ENCODE assay signal across 9 cellular contexts in genomic region chr1:36123357-36123756, GRCh38. TPM values are rescaled to one million over a fixed set of nuclear protein-coding genes. Genes with fewer than 3 reads are reported as not detected.
DNase-seq lines count a peak whose midpoint lies in the region; ATAC-seq, FAIRE-seq and TF ChIP-seq lines count a peak whose summit lies in the region.
"Had no signal": no experiment of that assay in that cellular context is flagged by ENCODE, and none has a peak within 500 bp of the region (broad histone marks: within the 10 kb centered on the region; RNA-seq: fewer than 3 reads in every experiment).

No MANE protein-coding gene starts in this region.

- peak overlapping the region in 3 of 4 donors; percentile 83 to 85 (median 84) for H3K27ac ChIP-seq in gastroesophageal sphincter
- H3K27ac ChIP-seq in vagina: no peak overlapping the region

- no peaks in the 10 kb centered on the region for H3K36me3 Mint-ChIP-seq in progenitor cell of endocrine pancreas (ENCODE audit: insufficient read depth)
- no peaks in the 10 kb centered on the region for H3K36me3 Mint-ChIP-seq in Caco-2 (ENCODE audit: insufficient read depth, unreplicated experiment)

- peaks cover 46% of the 10 kb centered on the region for H3K27me3 Mint-ChIP-seq in progenitor cell of endocrine pancreas
- peaks cover 3% of the 10 kb centered on the region for H3K27me3 Mint-ChIP-seq in Caco-2 (ENCODE audit: insufficient read depth, unreplicated experiment)

- TF ChIP-seq CTCF in gastroesophageal sphincter (IDR thresholded peaks at IDR 0.05) (no peak), progenitor cell of endocrine pancreas (IDR thresholded peaks at IDR 0.05; ENCODE audit: unreplicated experiment) (no peak), Caco-2 (IDR thresholded peaks at IDR 0.05; ENCODE audit: insufficient read depth in 1 of 2, low read depth in 1 of 2, low read length in 1 of 2, severe bottlenecking in 1 of 2, unreplicated experiment in 1 of 2) (no peak), vagina (IDR thresholded peaks at IDR 0.05) (no peak)

- H3K4me3 ChIP-seq in gastroesophageal sphincter (no peak overlapping the region), Caco-2 (ENCODE audit: low read depth, low read length) (no peak overlapping the region), vagina (no peak overlapping the region)

- no peak for TF ChIP-seq EP300 in gastroesophageal sphincter (IDR thresholded peaks at IDR 0.05)

- DNase-seq in GM12892 (ENCODE audit: insufficient read length) (no peak), NOMO-1 treated with DMSO at 0.1 percent for 48 hours (lab: John Stamatoyannopoulos, UW; ENCODE audit: unreplicated experiment) (peak; percentile 84), progenitor cell of endocrine pancreas (ENCODE audit: low spot score, unreplicated experiment) (no peak), Caco-2 (no peak), vagina (ENCODE audit: extremely low spot score in 2 of 2) (no peak), amniotic stem cell (lab: John Stamatoyannopoulos, UW) (no peak)
- DNase-seq: GDM1 had no signal

- no peaks in the 10 kb centered on the region for H3K9me3 Mint-ChIP-seq in progenitor cell of endocrine pancreas (ENCODE audit: low read depth)
- no peaks in the 10 kb centered on the region for H3K9me3 Mint-ChIP-seq in Caco-2 (ENCODE audit: unreplicated experiment)

- WGBS in gastroesophageal sphincter (ENCODE audit: low coverage in 1 of 2), 2 donors: 64 to 70% methylated on average over 5 to 8 of the region's 8 CpGs

- peak; percentile 83 for FAIRE-seq in GM12892 (lab: Jason Lieb, UNC)

- H3K36me3 ChIP-seq in gastroesophageal sphincter (no peaks in the 10 kb centered on the region), Caco-2 (ENCODE audit: control insufficient read depth, insufficient read depth, low read length) (no peaks in the 10 kb centered on the region), vagina (no peaks in the 10 kb centered on the region)

- ATAC-seq in gastroesophageal sphincter (peak; percentile 21), GM18868 (IDR thresholded peaks at IDR 0.05; ENCODE audit: unreplicated experiment) (no peak)

- H3K4me1 Mint-ChIP-seq in progenitor cell of endocrine pancreas (ENCODE audit: low read depth) (peaks cover 10% of the 10 kb centered on the region), Caco-2 (ENCODE audit: low read depth, unreplicated experiment) (no peaks in the 10 kb centered on the region)

- H3K9me3 ChIP-seq in gastroesophageal sphincter (no peaks in the 10 kb centered on the region), Caco-2 (no peaks in the 10 kb centered on the region), vagina (no peaks in the 10 kb centered on the region)

- no peak overlapping the region for H3K4me3 Mint-ChIP-seq in progenitor cell of endocrine pancreas (ENCODE audit: low read depth)
- no peak overlapping the region for H3K4me3 Mint-ChIP-seq in Caco-2 (ENCODE audit: unreplicated experiment)

- H3K27me3 ChIP-seq in gastroesophageal sphincter (no peaks in the 10 kb centered on the region), Caco-2 (replicated peaks; ENCODE audit: control insufficient read depth, insufficient read depth, low read length) (no peaks in the 10 kb centered on the region), vagina (no peaks in the 10 kb centered on the region)

- H3K4me1 ChIP-seq in gastroesophageal sphincter (peaks cover 0 to 54% (median 30%) of the 10 kb centered on the region in 3 donors), Caco-2 (0 out of 2 replicates have a peak, but pooled peaks cover 3% of the 10 kb centered on the region), vagina (peaks cover 32% of the 10 kb centered on the region)

- H3K27ac Mint-ChIP-seq in progenitor cell of endocrine pancreas (peak overlapping the region; percentile 8), Caco-2 (ENCODE audit: unreplicated experiment) (no peak overlapping the region)

- CTCF ChIA-PET in Caco-2 (lab: Charles Lee): interaction anchor here (1.3 kb wide), 1 partner anchor 11 kb away, joined by 4 read pairs; no protein-coding TSS in a partner anchor

- TF ChIP-seq POLR2A in GM12892 (IDR thresholded peaks at IDR 0.05; ENCODE audit: low read depth, low read length) (no peak), gastroesophageal sphincter (IDR thresholded peaks at IDR 0.05) (no peak), vagina (IDR thresholded peaks at IDR 0.05) (no peak)

- BruUV-seq in Caco-2 (replicated peaks; lab: Mats Ljungman, UMichigan): no TSS peak

- intact Hi-C loops in Caco-2 (cut with micrococcal nuclease; ENCODE audit: unreplicated experiment) (no loop called here), vagina (cut with DNase I) (no loop called here)

- POLR2A ChIA-PET in Caco-2 (lab: Charles Lee): no interaction called here

RNA-seq across cellular contexts. Expression of gene COL8A2, which starts 1.7 kb away (rescaled TPM):
- 0.15 TPM for polyA plus RNA-seq in GM12892 (2012; ENCODE audit: missing spikeins)
- 10 to 100 TPM; 43.3 to 57.8 (median 50.6) TPM for total RNA-seq in gastroesophageal sphincter
- 0.10 and 0.18 TPM in 2 replicates for total RNA-seq in progenitor cell of endocrine pancreas
- 0.07 and 0.18 TPM in 2 replicates for total RNA-seq in Caco-2 (2022)
- total RNA-seq in vagina: 6.4 TPM

RNA-seq across cellular contexts. Expression of gene TRAPPC3, which starts 25.9 kb away (rescaled TPM):
- polyA plus RNA-seq in GM12892 (2012; ENCODE audit: missing spikeins): 49.4 TPM
- total RNA-seq in gastroesophageal sphincter (100 to 1,000 TPM; 102 to 166 (median 129) TPM), progenitor cell of endocrine pancreas (61.0 and 63.6 TPM in 2 replicates), Caco-2 (2022) (35.4 and 37.9 TPM in 2 replicates), vagina (52.1 TPM)

RNA-seq across cellular contexts. Expression of gene MAP7D1, which starts 32.6 kb away (rescaled TPM):
- 30.7 TPM for polyA plus RNA-seq in GM12892 (2012; ENCODE audit: missing spikeins)
- total RNA-seq in gastroesophageal sphincter (100 to 1,000 TPM; 147 to 243 (median 172) TPM), progenitor cell of endocrine pancreas (98.0 and 109 TPM in 2 replicates), Caco-2 (2022) (33.7 and 37.7 TPM in 2 replicates), vagina (93.8 TPM)

RNA-seq across cellular contexts. Expression of gene ADPRS, which starts 34.7 kb away (rescaled TPM):
- polyA plus RNA-seq in GM12892 (2012; ENCODE audit: missing spikeins): 36.6 TPM
- 10 to 100 TPM; 23.8 to 43.4 (median 32.6) TPM for total RNA-seq in gastroesophageal sphincter
- total RNA-seq in progenitor cell of endocrine pancreas: 28.4 and 30.0 TPM in 2 replicates
- total RNA-seq in Caco-2 (2022): 17.5 and 19.3 TPM in 2 replicates
- 32.2 TPM for total RNA-seq in vagina

RNA-seq across cellular contexts. Expression of gene TEKT2, which starts 39.5 kb away (rescaled TPM):
- 0.17 TPM for polyA plus RNA-seq in GM12892 (2012; ENCODE audit: missing spikeins)
- total RNA-seq in gastroesophageal sphincter: under 1 TPM in 1 of 4 donors, not detected in 3; 0.73 TPM
- total RNA-seq in progenitor cell of endocrine pancreas: 17.8 and 20.2 TPM in 2 replicates
- total RNA-seq in Caco-2 (2022): not detected in 2 replicates
- total RNA-seq in vagina: not detected
